ENCODE assay signal across 18 cellular contexts in the genomic region with DNA sequence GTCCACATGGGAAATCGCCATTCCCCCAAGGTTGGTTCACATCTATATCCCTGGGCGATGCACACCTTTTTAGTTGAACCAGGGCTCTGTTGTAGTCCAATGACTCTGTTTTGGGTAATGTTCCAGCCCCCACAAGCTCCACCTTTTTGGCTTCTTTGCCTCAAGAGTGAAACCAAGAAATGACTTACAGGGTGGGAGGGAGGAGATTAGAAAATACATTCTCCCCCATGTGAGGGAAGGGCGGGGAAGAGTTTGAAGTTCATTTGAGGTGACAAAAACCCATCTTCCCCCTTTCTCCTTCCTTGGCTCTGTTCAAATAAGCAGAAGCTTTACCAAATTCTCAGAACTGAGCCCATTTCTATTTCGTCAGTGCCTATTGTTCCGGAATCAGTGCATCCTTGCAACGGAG.
A peak's percentile ranks its signal among the peaks of the same experiment; 100 is the strongest.
DNase-seq lines count a peak whose midpoint lies in the region; ATAC-seq lines count a peak whose summit lies in the region.
"Had no signal": no experiment of that assay in that cellular context is flagged by ENCODE, and none has a peak within 500 bp of the region (broad histone marks: within the 10 kb centered on the region; RNA-seq: fewer than 3 reads in every experiment).

No MANE protein-coding gene starts in this region.

- H3K9me3 Mint-ChIP-seq in activated CD8-positive, alpha-beta memory T cell treated with anti-CD3 and anti-CD28 coated beads, Interleukin-2, amount 10 ng/mL, durations not matched to agents 7 days and 5 days (ENCODE audit: low read depth) = no peaks in the 10 kb centered on the region
- H3K9me3 Mint-ChIP-seq: mesothelial cell of epicardium had no signal

- peaks cover 52% of the 10 kb centered on the region for H3K4me1 Mint-ChIP-seq in activated CD8-positive, alpha-beta memory T cell treated with anti-CD3 and anti-CD28 coated beads, Interleukin-2, amount 10 ng/mL, durations not matched to agents 7 days and 5 days
- H3K4me1 Mint-ChIP-seq: mesothelial cell of epicardium had no signal

- peaks cover 3% of the 10 kb centered on the region for H3K27me3 Mint-ChIP-seq in activated CD8-positive, alpha-beta memory T cell treated with anti-CD3 and anti-CD28 coated beads, Interleukin-2, amount 10 ng/mL, durations not matched to agents 7 days and 5 days

- H3K4me3 Mint-ChIP-seq in activated CD8-positive, alpha-beta memory T cell treated with anti-CD3 and anti-CD28 coated beads, Interleukin-2, amount 10 ng/mL, durations not matched to agents 7 days and 5 days = peak overlapping the region; percentile 78
- H3K4me3 Mint-ChIP-seq: mesothelial cell of epicardium had no signal

- ATAC-seq in activated CD8-positive, alpha-beta memory T cell treated with anti-CD3 and anti-CD28 coated beads, Interleukin-2, amount 10 ng/mL, durations not matched to agents 7 days and 5 days = peak; percentile 73

- peak overlapping the region; percentile 96 for H3K27ac Mint-ChIP-seq in activated CD8-positive, alpha-beta memory T cell treated with anti-CD3 and anti-CD28 coated beads, Interleukin-2, amount 10 ng/mL, durations not matched to agents 7 days and 5 days
- H3K27ac Mint-ChIP-seq: mesothelial cell of epicardium had no signal

- peak overlapping the region; percentile 91 for H3K27ac ChIP-seq in KOPT-K1 (ENCODE audit: low read depth, low read length, poor library complexity, severe bottlenecking)
- H3K27ac ChIP-seq: ascending aorta, BLaER1, foreskin keratinocyte, VCaP had no signal

- CTCF ChIA-PET in activated CD8-positive, alpha-beta memory T cell treated with anti-CD3 and anti-CD28 coated beads, Interleukin-2, amount 10 ng/mL, durations not matched to agents 7 days and 5 days (lab: Charles Lee) = interaction anchor here (0.9 to 1.5 kb wide), 3 partner anchors 9 to 77 kb away, joined by 3 to 4 read pairs (median 3); no protein-coding TSS in a partner anchor

- H3K36me3 Mint-ChIP-seq in activated CD8-positive, alpha-beta memory T cell treated with anti-CD3 and anti-CD28 coated beads, Interleukin-2, amount 10 ng/mL, durations not matched to agents 7 days and 5 days = peaks cover 11% of the 10 kb centered on the region
- H3K36me3 Mint-ChIP-seq: mesothelial cell of epicardium had no signal

- H3K9me3 ChIP-seq in KOPT-K1 (ENCODE audit: insufficient read depth, low read length, poor library complexity, severe bottlenecking) = no peaks in the 10 kb centered on the region
- H3K9me3 ChIP-seq: ascending aorta, BLaER1 had no signal

- no peaks in the 10 kb centered on the region for H3K36me3 ChIP-seq in KOPT-K1 (ENCODE audit: insufficient read depth, low read length)
- H3K36me3 ChIP-seq: ascending aorta, BLaER1 had no signal

- DNase-seq in activated CD8-positive, alpha-beta memory T cell treated with anti-CD3 and anti-CD28 coated beads, Interleukin-2, amount 10 ng/mL, durations not matched to agents 7 days and 5 days = peak; percentile 78
- peak; percentile 54 for DNase-seq in central memory CD4-positive, alpha-beta T cell
- DNase-seq in stimulated activated CD8-positive, alpha-beta memory T cell treated with anti-CD3 and anti-CD28 coated beads, Interleukin-4, amount 100 ng/mL, for 48 hours = peak; percentile 67
- DNase-seq in LoVo (ENCODE audit: low spot score) (no peak), NCI-H128 (lab: John Stamatoyannopoulos, UW; ENCODE audit: unreplicated experiment) (no peak), NCI-H2227 treated with DMSO at 0.1 percent for 48 hours (lab: John Stamatoyannopoulos, UW) (no peak), activated gamma-delta T cell treated with Interleukin-2 at 50 U/mL for 16 hours (no peak)
- DNase-seq: effector CD8-positive, alpha-beta T cell; foreskin keratinocyte; GDM1; NCI-H187 treated with DMSO at 0.1 percent for 48 hours; NCI-H82; Right ventricle myocardium superior had no signal

Comparison
In these comparisons a context has a peak if more than half of its experiments do, and no peak if none do; other contexts are left out.
1. DNase-seq: peak in activated CD8-positive, alpha-beta memory T cell treated with anti-CD3 and anti-CD28 coated beads, Interleukin-2, amount 10 ng/mL, durations not matched to agents 7 days and 5 days (single experiment), central memory CD4-positive, alpha-beta T cell (single experiment) and stimulated activated CD8-positive, alpha-beta memory T cell treated with anti-CD3 and anti-CD28 coated beads, Interleukin-4, amount 100 ng/mL, for 48 hours (single experiment); none in LoVo (single experiment), NCI-H128 (single experiment), NCI-H2227 treated with DMSO at 0.1 percent for 48 hours (single experiment) and activated gamma-delta T cell treated with Interleukin-2 at 50 U/mL for 16 hours (single experiment).